20 cellular contexts compared by ENCODE assay signal in the genomic region with DNA sequence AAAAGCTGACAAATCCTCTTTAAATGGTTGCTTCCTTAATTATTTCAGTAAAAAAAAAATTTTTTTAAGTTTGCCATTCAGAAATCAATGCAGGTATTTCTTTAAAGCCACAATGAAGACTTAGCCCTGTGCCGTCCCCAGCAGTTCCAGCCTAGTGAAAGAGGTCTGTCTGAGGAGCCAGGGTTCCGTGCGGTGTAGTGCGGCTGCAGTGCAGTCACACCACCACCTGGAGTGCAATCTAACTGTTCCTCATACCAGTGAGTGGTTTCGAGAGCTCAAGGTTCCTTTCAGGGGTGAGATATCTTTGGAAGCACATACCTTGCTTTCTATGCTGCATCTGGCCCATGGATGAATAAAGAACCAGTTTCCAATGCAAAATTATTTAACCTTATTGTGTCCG.
DNase-seq lines count a peak whose midpoint lies in the region; ATAC-seq and TF ChIP-seq lines count a peak whose summit lies in the region.
"Had no signal": no experiment of that assay in that cellular context is flagged by ENCODE, and none has a peak within 500 bp of the region (broad histone marks: within the 10 kb centered on the region; RNA-seq: fewer than 3 reads in every experiment).

No MANE protein-coding gene starts in this region.

- ATAC-seq in HG03521 (IDR thresholded peaks at IDR 0.05; ENCODE audit: unreplicated experiment) (no peak), GM21447 (IDR thresholded peaks at IDR 0.05; ENCODE audit: unreplicated experiment) (no peak)

- H3K27me3 Mint-ChIP-seq in nephron progenitor cell (ENCODE audit: low read depth, poor library complexity): no peaks in the 10 kb centered on the region
- H3K27me3 Mint-ChIP-seq: CD4-positive, CD25-positive, alpha-beta regulatory T cell had no signal

- no peak overlapping the region for H3K4me3 ChIP-seq in GM12864 (ENCODE audit: low read depth, low read length)
- H3K4me3 ChIP-seq in epithelial cell of proximal tubule (ENCODE audit: low read depth, low read length): no peak overlapping the region
- H3K4me3 ChIP-seq: GM23248 had no signal

- DNase-seq in GM12864 (ENCODE audit: low read depth) (no peak), NAMALWA (ENCODE audit: low spot score) (peak; percentile 16), epithelial cell of proximal tubule (ENCODE audit: low read depth) (no peak), nephron progenitor cell (no peak), SW 1271 (lab: John Stamatoyannopoulos, UW) (no peak), D341Med (ENCODE audit: low spot score) (no peak)
- DNase-seq: ACHN; AML-193; CD4-positive, CD25-positive, alpha-beta regulatory T cell; GM23248; HFFc6; Karpas-422; MM.1S; NCI-H1417; NCI-H187 treated with DMSO at 0.1 percent for 48 hours; NCI-H446; NK-92 treated with Interleukin-12 subunit alpha and Interleukin-12 subunit beta, amount 100 ng/mL, for 24 hours; SHP77 treated with DMSO at 0.1 percent for 48 hours had no signal

- H3K4me3 Mint-ChIP-seq in nephron progenitor cell: no peak overlapping the region
- H3K4me3 Mint-ChIP-seq: CD4-positive, CD25-positive, alpha-beta regulatory T cell; HFFc6 had no signal

- peak; percentile 5 for TF ChIP-seq CTCF in GM12864 (IDR thresholded peaks at IDR 0.05; ENCODE audit: low read depth, low read length, missing control alignments)
- peak; percentile 11 for TF ChIP-seq CTCF in epithelial cell of proximal tubule (conservative IDR thresholded peaks at IDR 0.05; ENCODE audit: low read depth, low read length)
- peak; percentile 9 for TF ChIP-seq CTCF in nephron progenitor cell (IDR thresholded peaks at IDR 0.05)

- peaks cover 3% of the 10 kb centered on the region for H3K9me3 Mint-ChIP-seq in nephron progenitor cell
- H3K9me3 Mint-ChIP-seq: HFFc6 had no signal

- no peak overlapping the region for H3K27ac Mint-ChIP-seq in nephron progenitor cell
- H3K27ac Mint-ChIP-seq: HFFc6 had no signal

- peaks cover 49% of the 10 kb centered on the region for H3K36me3 Mint-ChIP-seq in nephron progenitor cell (ENCODE audit: low read depth)

- H3K4me1 Mint-ChIP-seq in nephron progenitor cell: peaks cover 11% of the 10 kb centered on the region
- H3K4me1 Mint-ChIP-seq: CD4-positive, CD25-positive, alpha-beta regulatory T cell had no signal
